In genomic region chr3:49641921-49642707, GRCh38 we compare ENCODE assay signal across 22 cellular contexts.
"Had no signal": no experiment of that assay in that cellular context is flagged by ENCODE, and none has a peak within 500 bp of the region (broad histone marks: within the 10 kb centered on the region; RNA-seq: fewer than 3 reads in every experiment).

No MANE protein-coding gene starts in this region.

- H3K27ac ChIP-seq: heart right ventricle, upper lobe of left lung had no signal

- H3K27ac Mint-ChIP-seq: activated CD4-positive, alpha-beta memory T cell treated with anti-CD3 and anti-CD28 coated beads, Interleukin-2, amount 10 ng/mL, durations not matched to agents 7 days and 5 days; activated CD4-positive, alpha-beta T cell treated with anti-CD3 and anti-CD28 coated beads, Interleukin-2, amount 10 ng/mL, durations not matched to agents 7 days and 5 days; activated naive CD4-positive, alpha-beta T cell treated with anti-CD3 and anti-CD28 coated beads, Interleukin-2, amount 50 U/mL, for 24 hours; activated naive CD8-positive, alpha-beta T cell treated with anti-CD3 and anti-CD28 coated beads, Interleukin-2, amount 50 U/mL, for 24 hours; activated T-helper 17 cell treated with anti-CD3 and anti-CD28 coated beads, Interleukin-2, amount 50 U/mL, for 72 hours; endodermal cell; naive thymus-derived CD8-positive, alpha-beta T cell had no signal

- H3K36me3 Mint-ChIP-seq: activated naive CD4-positive, alpha-beta T cell treated with anti-CD3 and anti-CD28 coated beads, Interleukin-2, amount 50 U/mL, for 24 hours; naive thymus-derived CD8-positive, alpha-beta T cell had no signal

- H3K4me1 Mint-ChIP-seq: activated CD4-positive, alpha-beta T cell treated with anti-CD3 and anti-CD28 coated beads, Interleukin-2, amount 10 ng/mL, durations not matched to agents 7 days and 5 days; activated naive CD4-positive, alpha-beta T cell treated with anti-CD3 and anti-CD28 coated beads, Interleukin-2, amount 50 U/mL, for 24 hours; activated naive CD8-positive, alpha-beta T cell treated with anti-CD3 and anti-CD28 coated beads, Interleukin-2, amount 50 U/mL, for 24 hours; activated T-helper 17 cell treated with anti-CD3 and anti-CD28 coated beads, Interleukin-2, amount 50 U/mL, for 72 hours; endodermal cell; naive thymus-derived CD8-positive, alpha-beta T cell; neural crest cell had no signal

- H3K36me3 ChIP-seq: heart right ventricle, upper lobe of left lung had no signal

- H3K4me3 Mint-ChIP-seq: activated CD4-positive, alpha-beta memory T cell treated with anti-CD3 and anti-CD28 coated beads, Interleukin-2, amount 10 ng/mL, durations not matched to agents 7 days and 5 days; activated CD4-positive, alpha-beta T cell treated with anti-CD3 and anti-CD28 coated beads, Interleukin-2, amount 10 ng/mL, durations not matched to agents 7 days and 5 days; activated naive CD4-positive, alpha-beta T cell treated with anti-CD3 and anti-CD28 coated beads, Interleukin-2, amount 50 U/mL, for 24 hours; activated naive CD8-positive, alpha-beta T cell treated with anti-CD3 and anti-CD28 coated beads, Interleukin-2, amount 50 U/mL, for 24 hours; activated T-cell treated with anti-CD3 and anti-CD28 coated beads, Interleukin-2, amount 50 U/mL, for 4 hours; activated T-helper 17 cell treated with anti-CD3 and anti-CD28 coated beads, Interleukin-2, amount 50 U/mL, for 72 hours; endodermal cell; naive thymus-derived CD8-positive, alpha-beta T cell; neural crest cell had no signal

- H3K27me3 Mint-ChIP-seq: activated naive CD4-positive, alpha-beta T cell treated with anti-CD3 and anti-CD28 coated beads, Interleukin-2, amount 50 U/mL, for 24 hours; activated naive CD8-positive, alpha-beta T cell treated with anti-CD3 and anti-CD28 coated beads, Interleukin-2, amount 50 U/mL, for 24 hours; activated T-helper 17 cell treated with anti-CD3 and anti-CD28 coated beads, Interleukin-2, amount 50 U/mL, for 72 hours; naive thymus-derived CD8-positive, alpha-beta T cell had no signal

- DNase-seq: activated CD4-positive, alpha-beta memory T cell treated with anti-CD3 and anti-CD28 coated beads, Interleukin-2, amount 10 ng/mL, durations not matched to agents 7 days and 5 days; activated CD4-positive, alpha-beta T cell treated with anti-CD3 and anti-CD28 coated beads for 1 hour; activated CD4-positive, alpha-beta T cell treated with anti-CD3 and anti-CD28 coated beads, Interleukin-2, amount 10 ng/mL, durations not matched to agents 7 days and 5 days; activated naive CD8-positive, alpha-beta T cell treated with anti-CD3 and anti-CD28 coated beads, Interleukin-2, amount 50 U/mL, for 24 hours; activated T-cell treated with anti-CD3 and anti-CD28 coated beads, Interleukin-2, amount 50 U/mL, for 4 hours; amygdala; endodermal cell; foreskin fibroblast; heart right ventricle; midbrain; naive thymus-derived CD8-positive, alpha-beta T cell; occipital lobe; right cardiac atrium; stimulated activated CD4-positive, alpha-beta T cell treated with anti-CD3 and anti-CD28 coated beads, Interleukin-4, amount 100 ng/mL, for 1 hour; stimulated activated naive CD8-positive, alpha-beta T cell treated with anti-CD3 and anti-CD28 coated beads, Interleukin-15, Interleukin-2, amounts not matched to agents 100 U/mL and 50 U/mL, for 24 hours; T-helper 2 cell; upper lobe of left lung had no signal

- FAIRE-seq: bronchial epithelial cell had no signal

- H3K4me3 ChIP-seq: heart right ventricle, upper lobe of left lung had no signal

- H3K27me3 ChIP-seq: heart right ventricle, upper lobe of left lung had no signal

- H3K9me3 Mint-ChIP-seq: activated CD4-positive, alpha-beta memory T cell treated with anti-CD3 and anti-CD28 coated beads, Interleukin-2, amount 10 ng/mL, durations not matched to agents 7 days and 5 days; activated CD4-positive, alpha-beta T cell treated with anti-CD3 and anti-CD28 coated beads, Interleukin-2, amount 10 ng/mL, durations not matched to agents 7 days and 5 days; activated naive CD4-positive, alpha-beta T cell treated with anti-CD3 and anti-CD28 coated beads, Interleukin-2, amount 50 U/mL, for 24 hours; activated naive CD8-positive, alpha-beta T cell treated with anti-CD3 and anti-CD28 coated beads, Interleukin-2, amount 50 U/mL, for 24 hours; activated T-cell treated with anti-CD3 and anti-CD28 coated beads, Interleukin-2, amount 50 U/mL, for 4 hours; activated T-helper 17 cell treated with anti-CD3 and anti-CD28 coated beads, Interleukin-2, amount 50 U/mL, for 72 hours; endodermal cell; naive thymus-derived CD8-positive, alpha-beta T cell; neural crest cell had no signal

- ATAC-seq: activated naive CD8-positive, alpha-beta T cell treated with anti-CD3 and anti-CD28 coated beads, Interleukin-2, amount 50 U/mL, for 24 hours; activated T-cell treated with anti-CD3 and anti-CD28 coated beads, Interleukin-2, amount 50 U/mL, for 4 hours; activated T-helper 17 cell treated with anti-CD3 and anti-CD28 coated beads, Interleukin-2, amount 50 U/mL, for 72 hours; esophagus mucosa; heart right ventricle; naive thymus-derived CD8-positive, alpha-beta T cell; right cardiac atrium; stimulated activated naive CD8-positive, alpha-beta T cell treated with anti-CD3 and anti-CD28 coated beads, Interleukin-15, Interleukin-2, amounts not matched to agents 100 U/mL and 50 U/mL, for 24 hours had no signal

- H3K4me1 ChIP-seq: upper lobe of left lung had no signal

- H3K9me3 ChIP-seq: heart right ventricle, upper lobe of left lung had no signal
